Comparison of ENCODE assay signal across 8 cellular contexts in the genomic region with DNA sequence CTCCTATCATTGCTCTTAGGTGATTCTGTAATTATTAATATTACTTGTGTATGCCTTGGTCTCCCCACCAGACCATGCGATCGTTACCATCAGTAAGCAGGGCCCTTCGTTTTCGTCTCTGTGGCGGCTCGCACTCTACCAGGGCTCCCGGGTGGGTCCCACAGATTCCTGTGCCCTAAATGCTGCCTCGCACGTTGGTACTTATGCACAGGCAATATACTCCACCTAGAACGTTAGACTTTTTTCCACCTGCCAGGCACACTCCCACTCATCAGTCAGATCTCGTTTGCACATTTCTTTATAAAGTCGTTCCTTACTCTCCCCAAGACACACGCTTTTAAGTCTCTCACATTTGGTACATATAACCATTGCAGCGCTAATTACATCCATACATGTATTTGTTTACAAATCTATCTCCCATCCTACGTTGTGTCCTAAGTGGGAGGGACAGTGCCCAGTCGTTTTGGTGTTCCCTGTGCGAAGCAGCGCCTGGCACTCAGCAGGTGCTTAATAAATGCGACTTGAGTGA. TPM values are rescaled to one million over a fixed set of nuclear protein-coding genes. Genes with fewer than 3 reads are reported as not detected.
DNase-seq lines count a peak whose midpoint lies in the region; ATAC-seq and TF ChIP-seq lines count a peak whose summit lies in the region.

No MANE protein-coding gene starts in this region.

- peak; percentile 2 for DNase-seq in HK-2 (ENCODE audit: unreplicated experiment)
- no peak for DNase-seq in MCF 10A (ENCODE audit: unreplicated experiment)
- DNase-seq in mucosa of descending colon: no peak
- no peak for DNase-seq in SW 1271 (lab: John Stamatoyannopoulos, UW)
- no peak for DNase-seq in hypothalamus (lab: John Stamatoyannopoulos, UW)
- no peak for DNase-seq in HEK293T (ENCODE audit: extremely low spot score)
- DNase-seq in GM10248 (ENCODE audit: extremely low spot score): no peak

- no peaks in the 10 kb centered on the region for H3K27me3 Mint-ChIP-seq in MCF 10A (ENCODE audit: insufficient read depth, unreplicated experiment)

- H3K36me3 Mint-ChIP-seq in MCF 10A (ENCODE audit: insufficient read depth, unreplicated experiment): peaks cover 4% of the 10 kb centered on the region

- peaks cover 25% of the 10 kb centered on the region for H3K4me1 ChIP-seq in mucosa of descending colon (ENCODE audit: low read depth)

- H3K36me3 ChIP-seq in mucosa of descending colon (ENCODE audit: low read depth): no peaks in the 10 kb centered on the region

- peaks cover 29% of the 10 kb centered on the region for H3K4me1 Mint-ChIP-seq in MCF 10A (ENCODE audit: insufficient read depth, unreplicated experiment)

- POLR2A ChIA-PET in MCF 10A (lab: Yijun Ruan, JAX) (interaction anchor here (0.8 to 1.4 kb wide), 5 partner anchors 9 to 34 kb away, joined by 3 to 5 read pairs (median 4); no protein-coding TSS in a partner anchor), HEK293T (lab: Yijun Ruan, JAX) (interaction anchor here (1.0 kb wide), 1 partner anchor 18 kb away, joined by 3 read pairs; no protein-coding TSS in a partner anchor), GM10248 (lab: Yijun Ruan, JAX) (no interaction called here)

- BruUV-seq in MCF 10A (replicated peaks; lab: Mats Ljungman, UMichigan): TSS peak; percentile 50

- no peak overlapping the region for H3K27ac Mint-ChIP-seq in MCF 10A (ENCODE audit: low read depth, unreplicated experiment)

- peak overlapping the region; percentile 97 for H3K4me3 Mint-ChIP-seq in MCF 10A (ENCODE audit: unreplicated experiment)

- intact Hi-C loops in MCF 10A (cut with micrococcal nuclease): loop anchor here (5.0 kb wide), 1 partner anchor 65 kb away; no protein-coding TSS in a partner anchor
- intact Hi-C loops in mucosa of descending colon (cut with DNase I, micrococcal nuclease): no loop called here

- no peak for TF ChIP-seq CTCF in 22Rv1 (IDR thresholded peaks at IDR 0.05)
- TF ChIP-seq CTCF in MCF 10A (IDR thresholded peaks at IDR 0.05; ENCODE audit: unreplicated experiment): no peak
- TF ChIP-seq CTCF in mucosa of descending colon (IDR thresholded peaks at IDR 0.05): no peak
- TF ChIP-seq CTCF in GM10248 (IDR thresholded peaks at IDR 0.05; ENCODE audit: control extremely low read depth, extremely low read depth, low read depth, missing control alignments): no peak

- peak overlapping the region; percentile 99 for H3K4me3 ChIP-seq in mucosa of descending colon

- no peak for ATAC-seq in mucosa of descending colon

- CTCF ChIA-PET in MCF 10A (lab: Yijun Ruan, JAX): interaction anchor here (1.0 kb wide), 1 partner anchor 36 kb away, joined by 4 read pairs; no protein-coding TSS in a partner anchor
- CTCF ChIA-PET in HEK293T (lab: Yijun Ruan, JAX): no interaction called here
- CTCF ChIA-PET in GM10248 (lab: Yijun Ruan, JAX): no interaction called here

- no peaks in the 10 kb centered on the region for H3K9me3 ChIP-seq in mucosa of descending colon

- H3K9me3 Mint-ChIP-seq in MCF 10A (ENCODE audit: unreplicated experiment): no peaks in the 10 kb centered on the region

- peak overlapping the region; percentile 81 for H3K27ac ChIP-seq in 22Rv1

TF ChIP-seq in HEK293T, 16 proteins besides CTCF, POLR2A, EP300 and RAD21:
- no peak for TF ChIP-seq NFRKB (IDR thresholded peaks at IDR 0.05)
- no peak for TF ChIP-seq HDGF (IDR thresholded peaks at IDR 0.05; ENCODE audit: borderline replicate concordance)
- TF ChIP-seq BHLHE40 (IDR thresholded peaks at IDR 0.05; ENCODE audit: borderline replicate concordance): no peak
- no peak for TF ChIP-seq TARDBP (IDR thresholded peaks at IDR 0.05)
- TF ChIP-seq, protein P1, sequence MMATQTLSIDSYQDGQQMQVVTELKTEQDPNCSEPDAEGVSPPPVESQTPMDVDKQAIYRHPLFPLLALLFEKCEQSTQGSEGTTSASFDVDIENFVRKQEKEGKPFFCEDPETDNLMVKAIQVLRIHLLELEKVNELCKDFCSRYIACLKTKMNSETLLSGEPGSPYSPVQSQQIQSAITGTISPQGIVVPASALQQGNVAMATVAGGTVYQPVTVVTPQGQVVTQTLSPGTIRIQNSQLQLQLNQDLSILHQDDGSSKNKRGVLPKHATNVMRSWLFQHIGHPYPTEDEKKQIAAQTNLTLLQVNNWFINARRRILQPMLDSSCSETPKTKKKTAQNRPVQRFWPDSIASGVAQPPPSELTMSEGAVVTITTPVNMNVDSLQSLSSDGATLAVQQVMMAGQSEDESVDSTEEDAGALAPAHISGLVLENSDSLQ (IDR thresholded peaks at IDR 0.05): no peak
- TF ChIP-seq FOXK2 (IDR thresholded peaks at IDR 0.05): no peak
- TF ChIP-seq CTBP1 (IDR thresholded peaks at IDR 0.05; ENCODE audit: borderline replicate concordance): no peak
- no peak for TF ChIP-seq ARNT (IDR thresholded peaks at IDR 0.05)
- no peak for TF ChIP-seq ELF4 (IDR thresholded peaks at IDR 0.05)
- TF ChIP-seq FOXA1 (IDR thresholded peaks at IDR 0.05): no peak
- no peak for TF ChIP-seq SP1 (IDR thresholded peaks at IDR 0.05)
- no peak for TF ChIP-seq L3MBTL2 (conservative IDR thresholded peaks at IDR 0.05)
- TF ChIP-seq ZNF384 (IDR thresholded peaks at IDR 0.05): no peak
- no peak for TF ChIP-seq LEF1 (IDR thresholded peaks at IDR 0.05; ENCODE audit: borderline replicate concordance)
- no peak for TF ChIP-seq FOXM1 (IDR thresholded peaks at IDR 0.05; ENCODE audit: borderline replicate concordance)
- no peak for TF ChIP-seq SUZ12 (IDR thresholded peaks at IDR 0.05)

RNA-seq across cellular contexts. Expression of a gene that starts 0.9 kb away (rescaled TPM):
- total RNA-seq in MCF 10A (2022): 31.9 and 43.4 TPM in 2 replicates
- 10 to 100 TPM; 47.5 to 63.3 (median 57.5) TPM for total RNA-seq in mucosa of descending colon
